38 cellular contexts compared by ENCODE assay signal in the genomic region with DNA sequence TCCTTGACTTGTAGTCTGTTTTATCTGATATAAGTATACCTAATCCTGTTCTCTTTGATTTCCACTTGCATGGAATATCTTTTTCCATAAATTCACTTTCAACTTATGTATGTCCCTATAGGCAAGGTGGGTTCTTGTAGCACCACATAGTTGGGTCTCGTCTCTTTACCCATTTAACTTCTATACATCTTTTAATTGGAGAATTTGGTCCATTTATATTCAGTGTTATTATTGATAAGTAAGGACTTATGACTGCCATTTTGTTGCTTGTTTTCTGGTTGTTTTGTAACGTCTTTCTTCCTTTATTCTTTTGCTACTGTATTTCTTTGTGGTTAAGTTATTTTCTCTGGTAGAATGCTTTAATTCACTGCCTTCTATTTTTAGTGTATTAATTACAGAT. TPM values are rescaled to one million over a fixed set of nuclear protein-coding genes. Genes with fewer than 3 reads are reported as not detected.
"Had no signal": no experiment of that assay in that cellular context is flagged by ENCODE, and none has a peak within 500 bp of the region (broad histone marks: within the 10 kb centered on the region; RNA-seq: fewer than 3 reads in every experiment).

No MANE protein-coding gene starts in this region.

- H3K4me2 ChIP-seq: KMS-11 had no signal

- DNase-seq: Karpas-422, Kasumi-1, MG63, MM.1S, MV-4-11, NCI-H1048, NCI-H1092, NCI-H1092 treated with DMSO at 0.1 percent for 48 hours, NCI-H1105, NCI-H1105 treated with DMSO at 0.1 percent for 48 hours, NCI-H1417, NCI-H1417 treated with DMSO at 0.1 percent for 48 hours, NCI-H1436, NCI-H1436 treated with DMSO at 0.1 percent for 48 hours, NCI-H146, NCI-H1694, NCI-H1694 treated with DMSO at 0.1 percent for 48 hours, NCI-H187, NCI-H187 treated with DMSO at 0.1 percent for 48 hours, NCI-H1930, NCI-H2029, NCI-H2029 treated with DMSO at 0.1 percent for 48 hours, NCI-H2081, NCI-H2081 treated with DMSO at 0.1 percent for 48 hours, NCI-H2107, NCI-H2171, NCI-H2171 treated with DMSO at 0.1 percent for 48 hours, NCI-H2227 treated with DMSO at 0.1 percent for 48 hours, NCI-H226, NCI-H345, NCI-H446, NCI-H446 treated with DMSO at 0.1 percent for 48 hours, NCI-H510A had no signal

- H3K27me3 ChIP-seq: MG63 had no signal

- H3K9ac ChIP-seq: KMS-11 had no signal

- H3K9me3 ChIP-seq: MG63 had no signal

- H3K4me3 ChIP-seq: MG63 had no signal

- H3K36me3 ChIP-seq: MG63 had no signal

- H3K27ac ChIP-seq: KMS-11 had no signal

RNA-seq across cellular contexts. Expression of a gene that starts 25.3 kb away (rescaled TPM):
- total RNA-seq: LHCN-M2, M059J, MCF 10A, NCI-H460 had no signal
